ENCODE assay signal across 8 cellular contexts in the genomic region with DNA sequence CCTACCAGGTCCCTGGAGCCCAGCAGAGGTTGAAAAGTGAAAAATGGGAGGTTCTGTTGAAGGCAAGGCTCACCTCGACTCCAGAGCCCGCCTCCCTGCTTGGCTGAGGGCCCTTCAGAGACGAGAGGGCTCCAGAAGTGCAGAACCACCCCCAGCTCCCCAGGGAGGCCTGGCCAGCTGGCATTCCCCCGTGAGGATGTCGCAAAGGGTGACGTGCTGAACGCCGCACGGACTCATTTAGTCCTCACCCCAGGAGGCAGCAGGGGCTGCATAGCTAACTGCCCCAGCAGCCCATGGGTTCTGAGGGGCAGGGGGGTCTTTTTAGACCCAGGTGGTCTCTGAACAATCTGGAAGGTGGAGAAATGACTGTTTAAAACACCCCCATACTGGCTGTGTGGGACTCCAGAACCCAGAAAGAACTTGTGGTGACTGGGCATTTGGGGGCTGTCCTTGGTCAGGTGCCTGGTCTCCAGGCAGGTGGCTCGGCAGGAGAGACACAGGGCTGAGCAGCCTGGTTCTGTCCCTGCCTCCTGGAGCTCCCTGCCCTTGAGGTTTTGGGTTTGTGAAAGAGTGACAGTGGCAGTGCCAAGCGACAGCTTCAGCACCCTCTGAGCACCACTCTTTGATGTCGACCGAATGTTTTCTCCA. TPM values are rescaled to one million over a fixed set of nuclear protein-coding genes. Genes with fewer than 3 reads are reported as not detected.
DNase-seq lines count a peak whose midpoint lies in the region; ATAC-seq, FAIRE-seq and TF ChIP-seq lines count a peak whose summit lies in the region.
"Had no signal": no experiment of that assay in that cellular context is flagged by ENCODE, and none has a peak within 500 bp of the region (broad histone marks: within the 10 kb centered on the region; RNA-seq: fewer than 3 reads in every experiment).

No MANE protein-coding gene starts in this region.

- peaks cover 51% of the 10 kb centered on the region for H3K36me3 ChIP-seq in RWPE2 (ENCODE audit: low read depth)

- no peaks in the 10 kb centered on the region for H3K9me3 Mint-ChIP-seq in stimulated activated memory B cell treated with anti-CD40 and anti-IgM and Interleukin-4, amounts not matched to agents 10 μg/mL and 1 μg/mL and 100 μg/mL, for 72 hours
- H3K9me3 Mint-ChIP-seq in activated T-cell treated with anti-CD3 and anti-CD28 coated beads, Interleukin-2, amount 50 U/mL, for 72 hours = no peaks in the 10 kb centered on the region
- H3K9me3 Mint-ChIP-seq in activated CD4-positive, alpha-beta memory T cell treated with anti-CD3 and anti-CD28 coated beads for 36 hours = no peaks in the 10 kb centered on the region

- H3K4me3 ChIP-seq in RWPE2 (ENCODE audit: severe bottlenecking) = no peak overlapping the region

- intact Hi-C loops in activated CD4-positive, alpha-beta memory T cell treated with anti-CD3 and anti-CD28 coated beads for 36 hours (cut with micrococcal nuclease) = no loop called here

- no peak for TF ChIP-seq CTCF in RWPE2 (IDR thresholded peaks at IDR 0.05; ENCODE audit: poor library complexity, severe bottlenecking)

- peaks cover 9% of the 10 kb centered on the region for H3K4me1 ChIP-seq in RWPE2 (ENCODE audit: insufficient read depth, poor library complexity, severe bottlenecking)

- H3K27me3 Mint-ChIP-seq in stimulated activated memory B cell treated with anti-CD40 and anti-IgM and Interleukin-4, amounts not matched to agents 10 μg/mL and 1 μg/mL and 100 μg/mL, for 72 hours = no peaks in the 10 kb centered on the region
- H3K27me3 Mint-ChIP-seq in activated T-cell treated with anti-CD3 and anti-CD28 coated beads, Interleukin-2, amount 50 U/mL, for 72 hours (ENCODE audit: low read depth) = no peaks in the 10 kb centered on the region
- H3K27me3 Mint-ChIP-seq in activated CD4-positive, alpha-beta memory T cell treated with anti-CD3 and anti-CD28 coated beads for 36 hours = no peaks in the 10 kb centered on the region

- ATAC-seq in HG03103 (IDR thresholded peaks at IDR 0.05; ENCODE audit: low read depth, unreplicated experiment) (peak; percentile 54), RWPE2 (ENCODE audit: low read depth) (no peak)
- ATAC-seq in stimulated activated memory B cell treated with anti-CD40 and anti-IgM and Interleukin-4, amounts not matched to agents 10 μg/mL and 1 μg/mL and 100 μg/mL, for 72 hours = peak; percentile 95
- ATAC-seq in activated T-cell treated with anti-CD3 and anti-CD28 coated beads, Interleukin-2, amount 50 U/mL, for 72 hours (replicated peaks in 1 of 2) = no peak

- DNase-seq in GM19239 (ENCODE audit: insufficient read length, low spot score) (peak; percentile 48), RWPE2 (ENCODE audit: low spot score) (no peak), AML-193 (lab: John Stamatoyannopoulos, UW) (no peak)
- no peak for DNase-seq in activated T-cell treated with anti-CD3 and anti-CD28 coated beads, Interleukin-2, amount 50 U/mL, for 72 hours
- no peak for DNase-seq in activated CD4-positive, alpha-beta memory T cell treated with anti-CD3 and anti-CD28 coated beads for 36 hours
- DNase-seq: dermis blood vessel endothelial cell had no signal

- peaks cover 32% of the 10 kb centered on the region for H3K36me3 Mint-ChIP-seq in stimulated activated memory B cell treated with anti-CD40 and anti-IgM and Interleukin-4, amounts not matched to agents 10 μg/mL and 1 μg/mL and 100 μg/mL, for 72 hours
- peaks cover 6 to 13% of the 10 kb centered on the region in 2 donors for H3K36me3 Mint-ChIP-seq in activated T-cell treated with anti-CD3 and anti-CD28 coated beads, Interleukin-2, amount 50 U/mL, for 72 hours (ENCODE audit: insufficient read depth in 2 of 2)
- H3K36me3 Mint-ChIP-seq in activated CD4-positive, alpha-beta memory T cell treated with anti-CD3 and anti-CD28 coated beads for 36 hours = peaks cover 25% of the 10 kb centered on the region

- H3K4me3 Mint-ChIP-seq in stimulated activated memory B cell treated with anti-CD40 and anti-IgM and Interleukin-4, amounts not matched to agents 10 μg/mL and 1 μg/mL and 100 μg/mL, for 72 hours = peak overlapping the region; percentile 33
- H3K4me3 Mint-ChIP-seq in activated T-cell treated with anti-CD3 and anti-CD28 coated beads, Interleukin-2, amount 50 U/mL, for 72 hours = no peak overlapping the region
- H3K4me3 Mint-ChIP-seq in activated CD4-positive, alpha-beta memory T cell treated with anti-CD3 and anti-CD28 coated beads for 36 hours = no peak overlapping the region

- POLR2A ChIA-PET in activated CD4-positive, alpha-beta memory T cell treated with anti-CD3 and anti-CD28 coated beads for 36 hours (lab: Charles Lee) = interaction anchor here (0.6 to 1.0 kb wide), 2 partner anchors 9 to 60 kb away, joined by 3 to 5 read pairs; no protein-coding TSS in a partner anchor

- H3K4me1 Mint-ChIP-seq in stimulated activated memory B cell treated with anti-CD40 and anti-IgM and Interleukin-4, amounts not matched to agents 10 μg/mL and 1 μg/mL and 100 μg/mL, for 72 hours = peaks cover 28% of the 10 kb centered on the region
- no peaks in the 10 kb centered on the region for H3K4me1 Mint-ChIP-seq in activated T-cell treated with anti-CD3 and anti-CD28 coated beads, Interleukin-2, amount 50 U/mL, for 72 hours (ENCODE audit: low read depth)
- no peaks in the 10 kb centered on the region for H3K4me1 Mint-ChIP-seq in activated CD4-positive, alpha-beta memory T cell treated with anti-CD3 and anti-CD28 coated beads for 36 hours (ENCODE audit: low read depth)

- peak; percentile 60 for FAIRE-seq in GM19239 (lab: Jason Lieb, UNC)

- no peaks in the 10 kb centered on the region for H3K27me3 ChIP-seq in RWPE2 (ENCODE audit: insufficient read depth, poor library complexity, severe bottlenecking)

- H3K27ac ChIP-seq in RWPE2 (ENCODE audit: poor library complexity, severe bottlenecking) = peak overlapping the region; percentile 59

- H3K27ac Mint-ChIP-seq in stimulated activated memory B cell treated with anti-CD40 and anti-IgM and Interleukin-4, amounts not matched to agents 10 μg/mL and 1 μg/mL and 100 μg/mL, for 72 hours = peak overlapping the region; percentile 81
- H3K27ac Mint-ChIP-seq in activated T-cell treated with anti-CD3 and anti-CD28 coated beads, Interleukin-2, amount 50 U/mL, for 72 hours = no peak overlapping the region
- H3K27ac Mint-ChIP-seq in activated CD4-positive, alpha-beta memory T cell treated with anti-CD3 and anti-CD28 coated beads for 36 hours = no peak overlapping the region

- CTCF ChIA-PET in activated CD4-positive, alpha-beta memory T cell treated with anti-CD3 and anti-CD28 coated beads for 36 hours (lab: Charles Lee) = no interaction called here

- H3K9me3 ChIP-seq in RWPE2 (ENCODE audit: severe bottlenecking) = no peaks in the 10 kb centered on the region

RNA-seq across cellular contexts. Expression of gene ANAPC7, which starts 32.0 kb away (rescaled TPM):
- total RNA-seq in activated T-cell treated with anti-CD3 and anti-CD28 coated beads, Interleukin-2, amount 50 U/mL, for 72 hours = 10 to 100 TPM; 49.1 to 61.1 TPM
- 10 to 100 TPM; 47.3 to 52.9 TPM for total RNA-seq in activated CD4-positive, alpha-beta memory T cell treated with anti-CD3 and anti-CD28 coated beads for 36 hours

Comparison
In these comparisons a context has a peak if more than half of its experiments do, and no peak if none do; other contexts are left out.
1. ATAC-seq: peak in HG03103 (single experiment) and stimulated activated memory B cell treated with anti-CD40 and anti-IgM and Interleukin-4, amounts not matched to agents 10 μg/mL and 1 μg/mL and 100 μg/mL, for 72 hours (single experiment); none in RWPE2 (single experiment) and activated T-cell treated with anti-CD3 and anti-CD28 coated beads, Interleukin-2, amount 50 U/mL, for 72 hours (0 of 2).